ENCODE assay signal across 15 cellular contexts in genomic region chr5:2883771-2884170, GRCh38.
"Had no signal": no experiment of that assay in that cellular context is flagged by ENCODE, and none has a peak within 500 bp of the region (broad histone marks: within the 10 kb centered on the region; RNA-seq: fewer than 3 reads in every experiment).

No MANE protein-coding gene starts in this region.

- DNase-seq: effector memory CD4-positive, alpha-beta T cell; gastrocnemius medialis; heart right ventricle; left cardiac atrium; left ventricle myocardium superior; mesenchymal stem cell; naive B cell; posterior cingulate gyrus; right cardiac atrium; stimulated activated CD4-positive, alpha-beta T cell treated with anti-CD3 and anti-CD28 coated beads, Interleukin-2, amount 100 ng/mL, for 48 hours; stimulated activated naive CD4-positive, alpha-beta T cell treated with Interleukin-2 at 50 U/mL for 16 hours; thyroid gland had no signal

- ATAC-seq: esophagus mucosa, gastrocnemius medialis, heart right ventricle, left cardiac atrium, left ventricle myocardium superior, right cardiac atrium had no signal

- H3K27me3 Mint-ChIP-seq: naive B cell had no signal

- H3K27ac Mint-ChIP-seq: naive B cell, nephron, type B pancreatic cell had no signal

- H3K4me1 Mint-ChIP-seq: naive B cell, nephron had no signal

- H3K4me3 Mint-ChIP-seq: naive B cell, nephron, type B pancreatic cell had no signal
